16 cellular contexts compared by ENCODE assay signal in the genomic region with DNA sequence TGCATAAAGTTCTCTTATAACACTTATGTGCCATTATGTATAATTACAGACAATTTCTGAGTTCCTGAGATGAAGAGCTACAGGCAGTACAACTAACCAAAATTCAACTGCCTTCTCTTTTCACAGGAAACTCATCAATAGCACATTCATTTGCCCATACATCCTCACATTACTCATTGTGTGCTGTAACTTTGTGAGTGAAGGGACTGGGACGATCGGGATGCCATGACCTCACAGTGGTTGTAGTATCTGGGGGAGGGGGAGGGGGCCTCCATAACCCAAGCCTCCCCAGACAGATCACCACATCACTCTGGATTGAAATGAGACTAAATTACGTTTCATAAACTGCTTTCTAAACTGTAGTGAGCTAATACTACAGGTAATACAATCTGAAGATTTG.
"Had no signal": no experiment of that assay in that cellular context is flagged by ENCODE, and none has a peak within 500 bp of the region (broad histone marks: within the 10 kb centered on the region; RNA-seq: fewer than 3 reads in every experiment).

No MANE protein-coding gene starts in this region.

- ATAC-seq: lower lobe of right lung, T-helper 17 cell had no signal

- H3K4me3 ChIP-seq: ascending aorta, esophagus squamous epithelium, lower lobe of right lung had no signal

- H3K27me3 ChIP-seq: ascending aorta, esophagus squamous epithelium had no signal

- H3K4me3 Mint-ChIP-seq: activated naive CD4-positive, alpha-beta T cell treated with anti-CD3 and anti-CD28 coated beads, Interleukin-2, amount 50 U/mL, for 24 hours; nephron progenitor cell; T-helper 17 cell had no signal

- H3K27ac ChIP-seq: ascending aorta, esophagus squamous epithelium, lower lobe of right lung, WERI-Rb-1 had no signal

- DNase-seq: activated CD4-positive, alpha-beta T cell treated with anti-CD3 and anti-CD28 coated beads for 1 hour; activated CD8-positive, alpha-beta memory T cell treated with anti-CD3 and anti-CD28 coated beads for 24 hours; activated gamma-delta T cell; effector CD4-positive, alpha-beta T cell; esophagus squamous epithelium; hypothalamus; islet precursor cell; lower lobe of right lung; midbrain; nephron progenitor cell; nucleus accumbens; stimulated activated naive CD4-positive, alpha-beta T cell; T-helper 17 cell; WERI-Rb-1 had no signal

- H3K36me3 ChIP-seq: ascending aorta, esophagus squamous epithelium, lower lobe of right lung, WERI-Rb-1 had no signal

- H3K27ac Mint-ChIP-seq: activated naive CD4-positive, alpha-beta T cell treated with anti-CD3 and anti-CD28 coated beads, Interleukin-2, amount 50 U/mL, for 24 hours; nephron progenitor cell; T-helper 17 cell had no signal

- H3K4me1 ChIP-seq: esophagus squamous epithelium, lower lobe of right lung had no signal

- H3K4me1 Mint-ChIP-seq: activated naive CD4-positive, alpha-beta T cell treated with anti-CD3 and anti-CD28 coated beads, Interleukin-2, amount 50 U/mL, for 24 hours; nephron progenitor cell; T-helper 17 cell had no signal

- H3K36me3 Mint-ChIP-seq: activated naive CD4-positive, alpha-beta T cell treated with anti-CD3 and anti-CD28 coated beads, Interleukin-2, amount 50 U/mL, for 24 hours had no signal

- H3K9me3 Mint-ChIP-seq: activated naive CD4-positive, alpha-beta T cell treated with anti-CD3 and anti-CD28 coated beads, Interleukin-2, amount 50 U/mL, for 24 hours; nephron progenitor cell had no signal

- H3K9me3 ChIP-seq: ascending aorta, esophagus squamous epithelium, lower lobe of right lung had no signal
